Comparison of ENCODE assay signal across 21 cellular contexts in genomic region chr7:69450436-69450835, GRCh38.
DNase-seq lines count a peak whose midpoint lies in the region; ATAC-seq and TF ChIP-seq lines count a peak whose summit lies in the region.
"Had no signal": no experiment of that assay in that cellular context is flagged by ENCODE, and none has a peak within 500 bp of the region (broad histone marks: within the 10 kb centered on the region; RNA-seq: fewer than 3 reads in every experiment).

No MANE protein-coding gene starts in this region.

- no peaks in the 10 kb centered on the region for H3K9me3 Mint-ChIP-seq in WTC11

- peaks cover 84% of the 10 kb centered on the region for H3K27me3 Mint-ChIP-seq in WTC11 (ENCODE audit: low read depth)

- DNase-seq in NCI-H748 (lab: John Stamatoyannopoulos, UW; ENCODE audit: unreplicated experiment) (peak; percentile 9), NCI-H748 treated with DMSO at 0.1 percent for 48 hours (lab: John Stamatoyannopoulos, UW) (no peak), WTC11 (ENCODE audit: low spot score) (no peak), iPS DF 6.9 (ENCODE audit: low read depth, low spot score) (peak; percentile 31), retina (peak; percentile 41), midbrain (lab: John Stamatoyannopoulos, UW) (no peak), NCI-H2196 (lab: John Stamatoyannopoulos, UW; ENCODE audit: unreplicated experiment) (no peak)
- DNase-seq: AML-193, GDM1, Karpas-422, MV-4-11, NCI-H1417 treated with DMSO at 0.1 percent for 48 hours, NCI-H187, NCI-H2227 treated with DMSO at 0.1 percent for 48 hours, NCI-H510A treated with DMSO at 0.1 percent for 48 hours, PC-3, RPMI8226, SHP77 had no signal

- no peak overlapping the region for H3K27ac ChIP-seq in iPS DF 6.9 (ENCODE audit: low read length)
- H3K27ac ChIP-seq: C4-2B had no signal

- H3K36me3 Mint-ChIP-seq in WTC11: no peaks in the 10 kb centered on the region
- H3K36me3 Mint-ChIP-seq: IgD-negative memory B cell had no signal

- POLR2A ChIA-PET in WTC11 (lab: Charles Lee): interaction anchor here (0.6 to 0.7 kb wide), 2 partner anchors 34 to 156 kb away, joined by 3 to 4 read pairs; no protein-coding TSS in a partner anchor

- peak; percentile 90 for ATAC-seq in WTC11
- ATAC-seq in HG03432 (IDR thresholded peaks at IDR 0.05; ENCODE audit: unreplicated experiment): no peak
- ATAC-seq: PC-3 had no signal

- H3K4me3 Mint-ChIP-seq in WTC11: peak overlapping the region; percentile 39; the same call in 1 of the 2 replicates
- H3K4me3 Mint-ChIP-seq: IgD-negative memory B cell had no signal

- H3K4me1 ChIP-seq in iPS DF 6.9 (ENCODE audit: control insufficient read depth, insufficient read depth, low read length): no peaks in the 10 kb centered on the region

- H3K4me3 ChIP-seq in iPS DF 6.9 (ENCODE audit: low read length): no peak overlapping the region

- no peaks in the 10 kb centered on the region for H3K9me3 ChIP-seq in iPS DF 6.9 (ENCODE audit: control insufficient read depth, insufficient read depth, low read length)

- no peaks in the 10 kb centered on the region for H3K36me3 ChIP-seq in iPS DF 6.9 (ENCODE audit: control insufficient read depth, insufficient read depth, low read length)

- TF ChIP-seq CTCF in WTC11 (IDR thresholded peaks at IDR 0.05): no peak

- H3K4me1 Mint-ChIP-seq in WTC11: peaks cover 26% of the 10 kb centered on the region

- peak overlapping the region; percentile 10; the same call in 1 of the 2 replicates for H3K27ac Mint-ChIP-seq in WTC11
- H3K27ac Mint-ChIP-seq: IgD-negative memory B cell had no signal

- CTCF ChIA-PET in WTC11 (lab: Charles Lee): interaction anchor here (0.6 kb wide), 1 partner anchor 20 kb away, joined by 3 read pairs; no protein-coding TSS in a partner anchor

- H3K27me3 ChIP-seq in iPS DF 6.9 (ENCODE audit: control insufficient read depth, insufficient read depth, low read length): peaks cover 1% of the 10 kb centered on the region; the same call in 1 of the 2 replicates

- WGBS in iPS DF 6.9 (ENCODE audit: insufficient coverage, insufficient read length): no CpG with 5 or more reads among the region's 4 CpGs

TF ChIP-seq in WTC11, 78 proteins besides CTCF, POLR2A, EP300 and RAD21:
- TF ChIP-seq FOXP4 (CRISPR knock-in tag; IDR thresholded peaks at IDR 0.05): peak; percentile 44; the same call in 1 of the 2 replicates
- no peak for TF ChIP-seq IRF1 (CRISPR knock-in tag; IDR thresholded peaks at IDR 0.05)
- TF ChIP-seq E2F1 (CRISPR knock-in tag; IDR thresholded peaks at IDR 0.05): no peak

Comparison
In these comparisons a context has a peak if more than half of its experiments do, and no peak if none do; other contexts are left out.
1. DNase-seq: peak in NCI-H748 (single experiment), iPS DF 6.9 (single experiment) and retina (single experiment); none in NCI-H748 treated with DMSO at 0.1 percent for 48 hours (single experiment), WTC11 (single experiment), midbrain (single experiment) and NCI-H2196 (single experiment).